ENCODE assay signal across 1 cellular context in the genomic region with DNA sequence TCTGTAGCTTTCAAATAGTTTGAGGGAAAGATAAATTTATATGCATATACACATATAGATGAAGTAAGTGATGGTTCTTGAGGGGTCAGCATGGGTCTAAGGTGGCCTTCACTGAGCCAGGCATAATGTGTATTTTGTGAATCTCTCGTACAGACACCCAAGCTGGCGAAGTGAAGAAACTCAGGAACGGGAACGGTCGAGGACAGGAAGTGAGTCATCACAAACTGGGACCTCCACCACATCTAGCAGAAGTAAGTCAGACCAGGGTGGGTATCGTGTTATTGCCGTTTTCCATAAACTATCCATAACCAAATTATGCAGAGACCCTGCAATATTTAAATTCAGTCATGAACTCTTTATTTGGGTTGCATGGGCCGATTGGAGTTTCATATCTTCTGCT.
TF ChIP-seq lines count a peak whose summit lies in the region.

No MANE protein-coding gene starts in this region.

TF ChIP-seq in GM23338, 12 proteins besides CTCF, POLR2A, EP300 and RAD21 (continued from another document):
- TF ChIP-seq, protein P1, sequence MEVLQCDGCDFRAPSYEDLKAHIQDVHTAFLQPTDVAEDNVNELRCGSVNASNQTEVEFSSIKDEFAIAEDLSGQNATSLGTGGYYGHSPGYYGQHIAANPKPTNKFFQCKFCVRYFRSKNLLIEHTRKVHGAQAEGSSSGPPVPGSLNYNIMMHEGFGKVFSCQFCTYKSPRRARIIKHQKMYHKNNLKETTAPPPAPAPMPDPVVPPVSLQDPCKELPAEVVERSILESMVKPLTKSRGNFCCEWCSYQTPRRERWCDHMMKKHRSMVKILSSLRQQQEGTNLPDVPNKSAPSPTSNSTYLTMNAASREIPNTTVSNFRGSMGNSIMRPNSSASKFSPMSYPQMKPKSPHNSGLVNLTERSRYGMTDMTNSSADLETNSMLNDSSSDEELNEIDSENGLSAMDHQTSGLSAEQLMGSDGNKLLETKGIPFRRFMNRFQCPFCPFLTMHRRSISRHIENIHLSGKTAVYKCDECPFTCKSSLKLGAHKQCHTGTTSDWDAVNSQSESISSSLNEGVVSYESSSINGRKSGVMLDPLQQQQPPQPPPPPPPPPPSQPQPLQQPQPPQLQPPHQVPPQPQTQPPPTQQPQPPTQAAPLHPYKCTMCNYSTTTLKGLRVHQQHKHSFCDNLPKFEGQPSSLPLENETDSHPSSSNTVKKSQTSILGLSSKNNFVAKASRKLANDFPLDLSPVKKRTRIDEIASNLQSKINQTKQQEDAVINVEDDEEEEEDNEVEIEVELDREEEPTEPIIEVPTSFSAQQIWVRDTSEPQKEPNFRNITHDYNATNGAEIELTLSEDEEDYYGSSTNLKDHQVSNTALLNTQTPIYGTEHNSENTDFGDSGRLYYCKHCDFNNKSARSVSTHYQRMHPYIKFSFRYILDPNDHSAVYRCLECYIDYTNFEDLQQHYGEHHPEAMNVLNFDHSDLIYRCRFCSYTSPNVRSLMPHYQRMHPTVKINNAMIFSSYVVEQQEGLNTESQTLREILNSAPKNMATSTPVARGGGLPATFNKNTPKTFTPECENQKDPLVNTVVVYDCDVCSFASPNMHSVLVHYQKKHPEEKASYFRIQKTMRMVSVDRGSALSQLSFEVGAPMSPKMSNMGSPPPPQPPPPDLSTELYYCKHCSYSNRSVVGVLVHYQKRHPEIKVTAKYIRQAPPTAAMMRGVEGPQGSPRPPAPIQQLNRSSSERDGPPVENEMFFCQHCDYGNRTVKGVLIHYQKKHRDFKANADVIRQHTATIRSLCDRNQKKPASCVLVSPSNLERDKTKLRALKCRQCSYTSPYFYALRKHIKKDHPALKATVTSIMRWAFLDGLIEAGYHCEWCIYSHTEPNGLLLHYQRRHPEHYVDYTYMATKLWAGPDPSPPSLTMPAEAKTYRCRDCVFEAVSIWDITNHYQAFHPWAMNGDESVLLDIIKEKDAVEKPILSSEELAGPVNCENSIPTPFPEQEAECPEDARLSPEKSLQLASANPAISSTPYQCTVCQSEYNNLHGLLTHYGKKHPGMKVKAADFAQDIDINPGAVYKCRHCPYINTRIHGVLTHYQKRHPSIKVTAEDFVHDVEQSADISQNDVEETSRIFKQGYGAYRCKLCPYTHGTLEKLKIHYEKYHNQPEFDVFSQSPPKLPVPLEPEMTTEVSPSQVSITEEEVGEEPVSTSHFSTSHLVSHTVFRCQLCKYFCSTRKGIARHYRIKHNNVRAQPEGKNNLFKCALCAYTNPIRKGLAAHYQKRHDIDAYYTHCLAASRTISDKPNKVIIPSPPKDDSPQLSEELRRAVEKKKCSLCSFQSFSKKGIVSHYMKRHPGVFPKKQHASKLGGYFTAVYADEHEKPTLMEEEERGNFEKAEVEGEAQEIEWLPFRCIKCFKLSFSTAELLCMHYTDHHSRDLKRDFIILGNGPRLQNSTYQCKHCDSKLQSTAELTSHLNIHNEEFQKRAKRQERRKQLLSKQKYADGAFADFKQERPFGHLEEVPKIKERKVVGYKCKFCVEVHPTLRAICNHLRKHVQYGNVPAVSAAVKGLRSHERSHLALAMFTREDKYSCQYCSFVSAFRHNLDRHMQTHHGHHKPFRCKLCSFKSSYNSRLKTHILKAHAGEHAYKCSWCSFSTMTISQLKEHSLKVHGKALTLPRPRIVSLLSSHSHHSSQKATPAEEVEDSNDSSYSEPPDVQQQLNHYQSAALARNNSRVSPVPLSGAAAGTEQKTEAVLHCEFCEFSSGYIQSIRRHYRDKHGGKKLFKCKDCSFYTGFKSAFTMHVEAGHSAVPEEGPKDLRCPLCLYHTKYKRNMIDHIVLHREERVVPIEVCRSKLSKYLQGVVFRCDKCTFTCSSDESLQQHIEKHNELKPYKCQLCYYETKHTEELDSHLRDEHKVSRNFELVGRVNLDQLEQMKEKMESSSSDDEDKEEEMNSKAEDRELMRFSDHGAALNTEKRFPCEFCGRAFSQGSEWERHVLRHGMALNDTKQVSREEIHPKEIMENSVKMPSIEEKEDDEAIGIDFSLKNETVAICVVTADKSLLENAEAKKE (CRISPR knock-in tag; IDR thresholded peaks at IDR 0.05) = no peak
- TF ChIP-seq, protein P2, sequence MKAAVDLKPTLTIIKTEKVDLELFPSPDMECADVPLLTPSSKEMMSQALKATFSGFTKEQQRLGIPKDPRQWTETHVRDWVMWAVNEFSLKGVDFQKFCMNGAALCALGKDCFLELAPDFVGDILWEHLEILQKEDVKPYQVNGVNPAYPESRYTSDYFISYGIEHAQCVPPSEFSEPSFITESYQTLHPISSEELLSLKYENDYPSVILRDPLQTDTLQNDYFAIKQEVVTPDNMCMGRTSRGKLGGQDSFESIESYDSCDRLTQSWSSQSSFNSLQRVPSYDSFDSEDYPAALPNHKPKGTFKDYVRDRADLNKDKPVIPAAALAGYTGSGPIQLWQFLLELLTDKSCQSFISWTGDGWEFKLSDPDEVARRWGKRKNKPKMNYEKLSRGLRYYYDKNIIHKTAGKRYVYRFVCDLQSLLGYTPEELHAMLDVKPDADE (IDR thresholded peaks at IDR 0.05) = no peak
- TF ChIP-seq ZNF114 (CRISPR knock-in tag; IDR thresholded peaks at IDR 0.05) (no peak), JUNB (IDR thresholded peaks at IDR 0.05; ENCODE audit: unreplicated experiment) (no peak), NANOG (IDR thresholded peaks at IDR 0.05; ENCODE audit: borderline replicate concordance) (no peak), STAT1 (IDR thresholded peaks at IDR 0.05; ENCODE audit: unreplicated experiment) (no peak)
- TF ChIP-seq, protein P3, sequence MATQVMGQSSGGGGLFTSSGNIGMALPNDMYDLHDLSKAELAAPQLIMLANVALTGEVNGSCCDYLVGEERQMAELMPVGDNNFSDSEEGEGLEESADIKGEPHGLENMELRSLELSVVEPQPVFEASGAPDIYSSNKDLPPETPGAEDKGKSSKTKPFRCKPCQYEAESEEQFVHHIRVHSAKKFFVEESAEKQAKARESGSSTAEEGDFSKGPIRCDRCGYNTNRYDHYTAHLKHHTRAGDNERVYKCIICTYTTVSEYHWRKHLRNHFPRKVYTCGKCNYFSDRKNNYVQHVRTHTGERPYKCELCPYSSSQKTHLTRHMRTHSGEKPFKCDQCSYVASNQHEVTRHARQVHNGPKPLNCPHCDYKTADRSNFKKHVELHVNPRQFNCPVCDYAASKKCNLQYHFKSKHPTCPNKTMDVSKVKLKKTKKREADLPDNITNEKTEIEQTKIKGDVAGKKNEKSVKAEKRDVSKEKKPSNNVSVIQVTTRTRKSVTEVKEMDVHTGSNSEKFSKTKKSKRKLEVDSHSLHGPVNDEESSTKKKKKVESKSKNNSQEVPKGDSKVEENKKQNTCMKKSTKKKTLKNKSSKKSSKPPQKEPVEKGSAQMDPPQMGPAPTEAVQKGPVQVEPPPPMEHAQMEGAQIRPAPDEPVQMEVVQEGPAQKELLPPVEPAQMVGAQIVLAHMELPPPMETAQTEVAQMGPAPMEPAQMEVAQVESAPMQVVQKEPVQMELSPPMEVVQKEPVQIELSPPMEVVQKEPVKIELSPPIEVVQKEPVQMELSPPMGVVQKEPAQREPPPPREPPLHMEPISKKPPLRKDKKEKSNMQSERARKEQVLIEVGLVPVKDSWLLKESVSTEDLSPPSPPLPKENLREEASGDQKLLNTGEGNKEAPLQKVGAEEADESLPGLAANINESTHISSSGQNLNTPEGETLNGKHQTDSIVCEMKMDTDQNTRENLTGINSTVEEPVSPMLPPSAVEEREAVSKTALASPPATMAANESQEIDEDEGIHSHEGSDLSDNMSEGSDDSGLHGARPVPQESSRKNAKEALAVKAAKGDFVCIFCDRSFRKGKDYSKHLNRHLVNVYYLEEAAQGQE (IDR thresholded peaks at IDR 0.05; ENCODE audit: unreplicated experiment) = no peak
TF ChIP-seq in GM23338: peak in this region for 0.
